ENCODE assay signal across 8 cellular contexts in the genomic region with DNA sequence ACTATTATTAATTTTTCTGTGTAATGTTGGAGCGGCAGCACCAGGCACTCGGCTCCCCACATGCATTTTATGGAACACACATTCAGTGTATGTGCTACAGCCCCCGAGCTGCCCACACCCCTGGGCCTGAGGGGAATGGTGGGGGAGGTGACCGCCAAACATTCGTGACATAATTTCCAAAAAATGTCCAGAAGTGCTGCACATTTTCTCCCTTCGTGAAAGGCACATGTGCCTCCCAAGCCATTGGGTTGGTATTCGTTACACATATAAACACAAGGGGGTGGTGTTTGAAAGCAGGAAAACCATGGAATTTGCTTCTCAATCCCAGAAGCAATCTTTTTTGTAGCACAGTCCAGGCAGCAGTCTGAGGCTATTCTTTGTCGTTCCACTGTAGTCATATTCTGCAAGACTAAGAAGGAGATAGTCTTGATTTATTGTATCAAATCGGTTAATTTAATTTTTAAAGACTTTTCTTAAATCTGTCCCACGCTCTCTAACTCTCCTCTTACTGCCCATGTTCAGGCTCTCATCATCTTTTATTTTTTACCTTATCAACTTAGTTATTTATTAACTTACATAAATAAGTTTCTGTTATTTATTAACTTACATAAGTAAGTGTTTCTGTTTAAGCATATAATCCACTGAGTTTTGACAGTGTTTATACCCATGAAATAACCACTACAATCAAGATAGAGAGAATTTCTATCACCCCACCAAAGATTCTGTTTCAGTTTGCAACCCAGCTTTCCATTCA. TPM values are rescaled to one million over a fixed set of nuclear protein-coding genes. Genes with fewer than 3 reads are reported as not detected.
DNase-seq lines count a peak whose midpoint lies in the region; ATAC-seq and TF ChIP-seq lines count a peak whose summit lies in the region.

No MANE protein-coding gene starts in this region.

- H3K27me3 Mint-ChIP-seq in chondrocyte (ENCODE audit: low read depth), result no peaks in the 10 kb centered on the region
- peaks cover 11% of the 10 kb centered on the region for H3K27me3 Mint-ChIP-seq in activated CD8-positive, alpha-beta T cell treated with anti-CD3 and anti-CD28 coated beads for 36 hours

- POLR2A ChIA-PET in activated CD8-positive, alpha-beta T cell treated with anti-CD3 and anti-CD28 coated beads for 36 hours (lab: Charles Lee), result interaction anchor here (1.0 kb wide), 1 partner anchor 31 kb away, joined by 3 read pairs; no protein-coding TSS in a partner anchor

- DNase-seq in ACHN (peak; percentile 68), HT-29 (ENCODE audit: low spot score) (peak; percentile 79), chondrocyte (ENCODE audit: low spot score) (no peak), lower lobe of right lung (no peak), NCI-H146 (lab: John Stamatoyannopoulos, UW) (no peak), NCI-H1694 (lab: John Stamatoyannopoulos, UW) (no peak)
- DNase-seq in activated CD8-positive, alpha-beta T cell treated with anti-CD3 and anti-CD28 coated beads for 36 hours, result no peak

- H3K27ac ChIP-seq in lower lobe of right lung, result no peak overlapping the region

- H3K9me3 ChIP-seq in lower lobe of right lung, result no peaks in the 10 kb centered on the region

- H3K4me1 Mint-ChIP-seq in chondrocyte (ENCODE audit: low read depth), result peaks cover 28% of the 10 kb centered on the region
- peaks cover 3% of the 10 kb centered on the region for H3K4me1 Mint-ChIP-seq in activated CD8-positive, alpha-beta T cell treated with anti-CD3 and anti-CD28 coated beads for 36 hours (ENCODE audit: low read depth)

- peaks cover 11% of the 10 kb centered on the region for H3K4me1 ChIP-seq in lower lobe of right lung

- CTCF ChIA-PET in activated CD8-positive, alpha-beta T cell treated with anti-CD3 and anti-CD28 coated beads for 36 hours (lab: Charles Lee), result interaction anchor here (1.0 to 1.4 kb wide), 2 partner anchors 65 to 194 kb away, joined by 4 read pairs; no protein-coding TSS in a partner anchor

- H3K4me3 ChIP-seq in lower lobe of right lung, result no peak overlapping the region

- no peaks in the 10 kb centered on the region for H3K9me3 Mint-ChIP-seq in chondrocyte (ENCODE audit: low read depth)
- H3K9me3 Mint-ChIP-seq in activated CD8-positive, alpha-beta T cell treated with anti-CD3 and anti-CD28 coated beads for 36 hours, result no peaks in the 10 kb centered on the region

- no peaks in the 10 kb centered on the region for H3K27me3 ChIP-seq in lower lobe of right lung (ENCODE audit: low read depth)

- H3K27ac Mint-ChIP-seq in chondrocyte (ENCODE audit: unreplicated experiment), result peak overlapping the region; percentile 39
- no peak overlapping the region for H3K27ac Mint-ChIP-seq in activated CD8-positive, alpha-beta T cell treated with anti-CD3 and anti-CD28 coated beads for 36 hours

- peak overlapping the region; percentile 29 for H3K4me3 Mint-ChIP-seq in chondrocyte (ENCODE audit: unreplicated experiment)
- H3K4me3 Mint-ChIP-seq in activated CD8-positive, alpha-beta T cell treated with anti-CD3 and anti-CD28 coated beads for 36 hours, result no peak overlapping the region

- TF ChIP-seq CTCF in chondrocyte (IDR thresholded peaks at IDR 0.05) (peak; percentile 87), lower lobe of right lung (IDR thresholded peaks at IDR 0.05) (peak; percentile 48)
- no peak for TF ChIP-seq CTCF in activated CD8-positive, alpha-beta T cell treated with anti-CD3 and anti-CD28 coated beads for 36 hours (IDR thresholded peaks at IDR 0.05)

- in situ Hi-C loops in ACHN (cut with HindIII; ENCODE audit: low pct_ligation_motif_present, low pct_unique_long_range_greater_than_20kb, low sequenced_read_pairs), result no loop called here

- no peaks in the 10 kb centered on the region for H3K36me3 Mint-ChIP-seq in chondrocyte (ENCODE audit: low read depth)
- no peaks in the 10 kb centered on the region for H3K36me3 Mint-ChIP-seq in activated CD8-positive, alpha-beta T cell treated with anti-CD3 and anti-CD28 coated beads for 36 hours (ENCODE audit: low read depth)

- ATAC-seq in lower lobe of right lung, result peak; percentile 62 to 79
- ATAC-seq in HG03159 (IDR thresholded peaks at IDR 0.05; ENCODE audit: unreplicated experiment), result no peak
- no peak for ATAC-seq in activated CD8-positive, alpha-beta T cell treated with anti-CD3 and anti-CD28 coated beads for 36 hours

- H3K36me3 ChIP-seq in lower lobe of right lung, result no peaks in the 10 kb centered on the region

- intact Hi-C loops in lower lobe of right lung (cut with DNase I), result no loop called here
- intact Hi-C loops in activated CD8-positive, alpha-beta T cell treated with anti-CD3 and anti-CD28 coated beads for 36 hours (cut with micrococcal nuclease), result no loop called here

RNA-seq across cellular contexts. Expression of gene POLR2M, which starts 39.2 kb away (rescaled TPM):
- 556 and 597 TPM in 2 replicates for total RNA-seq in HT-29 (2014; rRNA removed; shearing (Covaris generic))
- 72.1 to 94.2 TPM (median 88.3 TPM) in 3 replicates for total RNA-seq in chondrocyte
- 58.3 TPM for total RNA-seq in lower lobe of right lung
- total RNA-seq in activated CD8-positive, alpha-beta T cell treated with anti-CD3 and anti-CD28 coated beads for 36 hours, result 10 to 100 TPM; 72.5 to 85.0 TPM

Comparison
In these comparisons a context has a peak if more than half of its experiments do, and no peak if none do; other contexts are left out.
1. DNase-seq: peak in ACHN (single experiment) and HT-29 (single experiment); none in chondrocyte (single experiment), lower lobe of right lung (single experiment), NCI-H146 (single experiment), NCI-H1694 (single experiment) and activated CD8-positive, alpha-beta T cell treated with anti-CD3 and anti-CD28 coated beads for 36 hours (single experiment).
2. ATAC-seq: peak in lower lobe of right lung (2 of 2); none in HG03159 (single experiment) and activated CD8-positive, alpha-beta T cell treated with anti-CD3 and anti-CD28 coated beads for 36 hours (single experiment).